Comparison of ENCODE assay signal across 8 cellular contexts in the genomic region with DNA sequence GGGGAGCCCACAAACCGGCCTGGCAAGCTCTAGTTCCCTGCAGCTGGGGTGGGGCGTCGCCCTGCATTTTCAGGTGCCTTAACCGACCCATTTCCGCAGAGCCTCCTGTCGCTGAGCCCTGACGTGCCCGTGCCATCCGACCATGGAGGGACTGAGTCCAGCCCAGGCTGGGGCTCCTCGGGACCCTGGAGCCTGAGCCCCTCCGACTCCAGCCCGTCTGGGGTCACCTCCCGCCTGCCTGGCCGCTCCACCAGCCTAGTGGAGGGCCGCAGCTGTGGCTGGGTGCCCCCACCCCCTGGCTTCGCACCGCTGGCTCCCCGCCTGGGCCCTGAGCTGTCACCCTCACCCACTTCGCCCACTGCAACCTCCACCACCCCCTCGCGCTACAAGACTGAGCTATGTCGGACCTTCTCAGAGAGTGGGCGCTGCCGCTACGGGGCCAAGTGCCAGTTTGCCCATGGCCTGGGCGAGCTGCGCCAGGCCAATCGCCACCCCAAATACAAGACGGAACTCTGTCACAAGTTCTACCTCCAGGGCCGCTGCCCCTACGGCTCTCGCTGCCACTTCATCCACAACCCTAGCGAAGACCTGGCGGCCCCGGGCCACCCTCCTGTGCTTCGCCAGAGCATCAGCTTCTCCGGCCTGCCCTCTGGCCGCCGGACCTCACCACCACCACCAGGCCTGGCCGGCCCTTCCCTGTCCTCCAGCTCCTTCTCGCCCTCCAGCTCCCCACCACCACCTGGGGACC. TPM values are rescaled to one million over a fixed set of nuclear protein-coding genes. Genes with fewer than 3 reads are reported as not detected.
DNase-seq lines count a peak whose midpoint lies in the region; FAIRE-seq and TF ChIP-seq lines count a peak whose summit lies in the region.

No MANE protein-coding gene starts in this region.

- TF ChIP-seq POLR2A in endothelial cell of umbilical vein (IDR thresholded peaks at IDR 0.05; ENCODE audit: low read depth, low read length) = no peak
- TF ChIP-seq POLR2A in vagina (IDR thresholded peaks at IDR 0.05) = peak in 1 of 2 donors; percentile 38

- H3K4me3 ChIP-seq in endothelial cell of umbilical vein (replicated peaks in 1 of 3; ENCODE audit: insufficient read depth in 1 of 3, low read depth in 1 of 3, low read length in 3 of 3) (peak overlapping the region; percentile 71 to 96 (median 88)), vagina (peak overlapping the region; percentile 97 to 98)

- peak; percentile 8 for FAIRE-seq in endothelial cell of umbilical vein (lab: Jason Lieb, UNC)

- intact Hi-C loops in endothelial cell of umbilical vein (cut with micrococcal nuclease) (no loop called here), vagina (cut with DNase I) (no loop called here)

- H2AFZ ChIP-seq in endothelial cell of umbilical vein (ENCODE audit: low read depth, low read length) = no peak overlapping the region

- H3K36me3 ChIP-seq in endothelial cell of umbilical vein (ENCODE audit: control insufficient read depth in 2 of 2, extremely low read depth in 1 of 2, insufficient read depth in 2 of 2, low read length in 2 of 2) (no peaks in the 10 kb centered on the region), vagina (peaks cover 6 to 23% of the 10 kb centered on the region in 2 donors)

- peak overlapping the region; percentile 92 for H3K9ac ChIP-seq in endothelial cell of umbilical vein (replicated peaks; ENCODE audit: extremely low read depth, insufficient read depth, low read length)

- no peaks in the 10 kb centered on the region for H3K9me1 ChIP-seq in endothelial cell of umbilical vein (replicated peaks; ENCODE audit: control insufficient read depth, extremely low read depth, insufficient read depth, low read length)

- CTCF ChIA-PET in endothelial cell of umbilical vein (lab: Charles Lee) = interaction anchor here (2.3 to 5.0 kb wide), 2 partner anchors 11 to 17 kb away, joined by 6 to 42 read pairs; a partner anchor contains a TSS

- BruUV-seq in endothelial cell of umbilical vein (replicated peaks; lab: Mats Ljungman, UMichigan) = no TSS peak

- POLR2A ChIA-PET in endothelial cell of umbilical vein (lab: Charles Lee) = interaction anchor here (0.7 to 2.4 kb wide), 3 partner anchors 10 to 28 kb away, joined by 3 to 10 read pairs (median 3); a partner anchor contains a TSS

- H3K79me2 ChIP-seq in endothelial cell of umbilical vein (ENCODE audit: control insufficient read depth, insufficient read depth, low read length) = peaks cover 22% of the 10 kb centered on the region

- DNase-seq in NK-92 treated with Interleukin-12 subunit alpha and Interleukin-12 subunit beta, amount 100 ng/mL, for 24 hours (lab: John Stamatoyannopoulos, UW) = peak; percentile 61
- DNase-seq in NK-92 (lab: John Stamatoyannopoulos, UW; ENCODE audit: unreplicated experiment) (no peak), endothelial cell of umbilical vein (ENCODE audit: low read depth, low spot score) (no peak), myocyte (ENCODE audit: low read depth) (peak; percentile 52), vagina (ENCODE audit: extremely low spot score in 2 of 2) (no peak), NCI-H69 (lab: John Stamatoyannopoulos, UW) (no peak), NCI-H1436 (lab: John Stamatoyannopoulos, UW) (no peak)
- peak; percentile 61 to 63 for DNase-seq in activated CD4-positive, alpha-beta T cell treated with anti-CD3 and anti-CD28 coated beads, Interleukin-2, amount 50 U/mL, for 48 hours

- H3K27me3 ChIP-seq in endothelial cell of umbilical vein (ENCODE audit: control insufficient read depth in 2 of 2, insufficient read depth in 2 of 2, low read length in 2 of 2) (no peaks in the 10 kb centered on the region), vagina (no peaks in the 10 kb centered on the region)

- no peaks in the 10 kb centered on the region for H3K9me3 ChIP-seq in endothelial cell of umbilical vein (replicated peaks; ENCODE audit: control insufficient read depth, insufficient read depth, low read length)
- H3K9me3 ChIP-seq in vagina = no peaks in the 10 kb centered on the region

- H4K20me1 ChIP-seq in endothelial cell of umbilical vein (replicated peaks; ENCODE audit: control insufficient read depth, extremely low read depth, insufficient read depth, low read length) = no peaks in the 10 kb centered on the region

- dilution Hi-C loops in endothelial cell of umbilical vein (cut with MboI; ENCODE audit: extremely low pct_ligation_motif_present, low sequenced_read_pairs) = no loop called here

- peak overlapping the region; percentile 83 for H3K27ac ChIP-seq in endothelial cell of umbilical vein (ENCODE audit: insufficient read depth, low read depth, low read length)
- H3K27ac ChIP-seq in vagina = peak overlapping the region; percentile 100

- H3K4me1 ChIP-seq in endothelial cell of umbilical vein (ENCODE audit: control insufficient read depth, extremely low read depth, insufficient read depth, low read length) (peaks cover 52% of the 10 kb centered on the region), vagina (peaks cover 46% of the 10 kb centered on the region)

- TF ChIP-seq CTCF in endothelial cell of umbilical vein (IDR thresholded peaks at IDR 0.05; ENCODE audit: extremely low read depth in 1 of 2, insufficient read depth in 1 of 2, low read depth in 1 of 2, low read length in 2 of 2) (no peak), vagina (IDR thresholded peaks at IDR 0.05) (no peak)

- H3K4me2 ChIP-seq in endothelial cell of umbilical vein (ENCODE audit: insufficient read depth, low read length) = peak overlapping the region; percentile 83

TF ChIP-seq in endothelial cell of umbilical vein, 7 proteins besides CTCF, POLR2A, EP300 and RAD21 (continues in another document):
- TF ChIP-seq GATA2 (IDR thresholded peaks at IDR 0.05; ENCODE audit: insufficient read depth, insufficient read length, low read depth, low read length) = no peak
- TF ChIP-seq EZH2 (IDR thresholded peaks at IDR 0.05; ENCODE audit: borderline replicate concordance, low read depth, low read length, severe bottlenecking) = no peak
- TF ChIP-seq JUN (IDR thresholded peaks at IDR 0.05; ENCODE audit: borderline replicate concordance, insufficient read depth, insufficient read length, low read depth) = no peak

RNA-seq across cellular contexts. Expression of a gene that starts 1.2 kb away (rescaled TPM):
- total RNA-seq in endothelial cell of umbilical vein (12.2 and 26.5 TPM in 2 replicates), myocyte (6.8 and 7.3 TPM in 2 replicates), vagina (631 TPM)
- polyA plus RNA-seq in endothelial cell of umbilical vein = 16.3 and 21.7 TPM in 2 replicates
- 12.3 and 22.8 TPM in 2 replicates for polyA plus RNA-seq in endothelial cell of umbilical vein (2011; cell fraction: cytosol; rRNA removed)
- polyA plus RNA-seq in endothelial cell of umbilical vein (2011; cell fraction: nucleus; rRNA removed) = 50.1 and 58.2 TPM in 2 replicates
- 22.6 and 23.7 TPM in 2 replicates for polyA plus RNA-seq in endothelial cell of umbilical vein (2012)
- polyA minus RNA-seq in endothelial cell of umbilical vein = 5.3 and 6.6 TPM in 2 replicates
- 25.8 TPM for polyA minus RNA-seq in endothelial cell of umbilical vein (2011; cell fraction: cytosol; rRNA and poly(A)+ RNA removed)
- 25.1 and 59.1 TPM in 2 replicates for polyA minus RNA-seq in endothelial cell of umbilical vein (2011; cell fraction: nucleus; rRNA and poly(A)+ RNA removed)
- 13.3 TPM for polyA plus RNA-seq in myocyte (2012)

RNA-seq across cellular contexts. Expression of a gene that starts 4.7 kb away (rescaled TPM):
- total RNA-seq in endothelial cell of umbilical vein (74.1 TPM in 2 replicates), myocyte (14.3 and 20.6 TPM in 2 replicates), vagina (18.9 TPM)
- 26.4 and 44.7 TPM in 2 replicates for polyA plus RNA-seq in endothelial cell of umbilical vein
- 11.2 and 15.0 TPM in 2 replicates for polyA plus RNA-seq in endothelial cell of umbilical vein (2011; cell fraction: cytosol; rRNA removed)
- 139 and 169 TPM in 2 replicates for polyA plus RNA-seq in endothelial cell of umbilical vein (2011; cell fraction: nucleus; rRNA removed)
- 45.2 and 49.3 TPM in 2 replicates for polyA plus RNA-seq in endothelial cell of umbilical vein (2012)
- polyA minus RNA-seq in endothelial cell of umbilical vein = 33.5 and 45.4 TPM in 2 replicates
- 13.7 TPM for polyA minus RNA-seq in endothelial cell of umbilical vein (2011; cell fraction: cytosol; rRNA and poly(A)+ RNA removed)
- polyA minus RNA-seq in endothelial cell of umbilical vein (2011; cell fraction: nucleus; rRNA and poly(A)+ RNA removed) = 66.6 and 89.2 TPM in 2 replicates
- polyA plus RNA-seq in myocyte (2012) = 44.0 TPM

RNA-seq across cellular contexts. Expression of a gene that starts 16.6 kb away (rescaled TPM):
- 24.7 and 25.5 TPM in 2 replicates for total RNA-seq in endothelial cell of umbilical vein
- polyA plus RNA-seq in endothelial cell of umbilical vein = 50.4 and 60.3 TPM in 2 replicates
- polyA plus RNA-seq in endothelial cell of umbilical vein (2011; cell fraction: cytosol; rRNA removed) = 39.9 and 44.7 TPM in 2 replicates
- polyA plus RNA-seq in endothelial cell of umbilical vein (2011; cell fraction: nucleus; rRNA removed) = 11.8 and 14.2 TPM in 2 replicates
- polyA plus RNA-seq in endothelial cell of umbilical vein (2012) = 19.4 and 19.7 TPM in 2 replicates
- polyA minus RNA-seq in endothelial cell of umbilical vein = 26.4 and 28.5 TPM in 2 replicates
- 23.8 TPM for polyA minus RNA-seq in endothelial cell of umbilical vein (2011; cell fraction: cytosol; rRNA and poly(A)+ RNA removed)
- 6.3 and 6.7 TPM in 2 replicates for polyA minus RNA-seq in endothelial cell of umbilical vein (2011; cell fraction: nucleus; rRNA and poly(A)+ RNA removed)
- total RNA-seq in myocyte = 28.1 and 29.3 TPM in 2 replicates
- polyA plus RNA-seq in myocyte (2012) = 24.7 TPM
- 37.8 TPM for total RNA-seq in vagina

RNA-seq across cellular contexts. Expression of a gene that starts 16.9 kb away (rescaled TPM):
- total RNA-seq in endothelial cell of umbilical vein (53.6 and 55.1 TPM in 2 replicates), myocyte (37.0 and 39.1 TPM in 2 replicates), vagina (70.2 TPM)
- 77.9 and 90.8 TPM in 2 replicates for polyA plus RNA-seq in endothelial cell of umbilical vein
- polyA plus RNA-seq in endothelial cell of umbilical vein (2011; cell fraction: cytosol; rRNA removed) = 60.4 and 68.7 TPM in 2 replicates
- polyA plus RNA-seq in endothelial cell of umbilical vein (2011; cell fraction: nucleus; rRNA removed) = 69.9 and 95.5 TPM in 2 replicates
- polyA plus RNA-seq in endothelial cell of umbilical vein (2012) = 53.1 and 63.8 TPM in 2 replicates
- polyA minus RNA-seq in endothelial cell of umbilical vein = 41.9 and 56.6 TPM in 2 replicates
- polyA minus RNA-seq in endothelial cell of umbilical vein (2011; cell fraction: cytosol; rRNA and poly(A)+ RNA removed) = 43.6 TPM
- polyA minus RNA-seq in endothelial cell of umbilical vein (2011; cell fraction: nucleus; rRNA and poly(A)+ RNA removed) = 27.1 and 44.7 TPM in 2 replicates
- 57.4 TPM for polyA plus RNA-seq in myocyte (2012)

RNA-seq across cellular contexts. Expression of a gene that starts 27.9 kb away (rescaled TPM):
- total RNA-seq in endothelial cell of umbilical vein (1,735 and 1,768 TPM in 2 replicates), myocyte (129 and 130 TPM in 2 replicates), vagina (3,724 TPM)
- polyA plus RNA-seq in endothelial cell of umbilical vein = 5,244 and 6,084 TPM in 2 replicates
- polyA plus RNA-seq in endothelial cell of umbilical vein (2011; cell fraction: cytosol; rRNA removed) = 4,318 and 4,415 TPM in 2 replicates
- 1,293 and 1,668 TPM in 2 replicates for polyA plus RNA-seq in endothelial cell of umbilical vein (2011; cell fraction: nucleus; rRNA removed)
- 2,527 and 3,042 TPM in 2 replicates for polyA plus RNA-seq in endothelial cell of umbilical vein (2012)
- 1,532 and 1,667 TPM in 2 replicates for polyA minus RNA-seq in endothelial cell of umbilical vein
- polyA minus RNA-seq in endothelial cell of umbilical vein (2011; cell fraction: cytosol; rRNA and poly(A)+ RNA removed) = 2,450 TPM
- polyA minus RNA-seq in endothelial cell of umbilical vein (2011; cell fraction: nucleus; rRNA and poly(A)+ RNA removed) = 213 and 283 TPM in 2 replicates
- 2,078 TPM for polyA plus RNA-seq in myocyte (2012)

Comparison
In these comparisons a context has a peak if more than half of its experiments do, and no peak if none do; other contexts are left out.
1. DNase-seq: peak in NK-92 treated with Interleukin-12 subunit alpha and Interleukin-12 subunit beta, amount 100 ng/mL, for 24 hours (single experiment), activated CD4-positive, alpha-beta T cell treated with anti-CD3 and anti-CD28 coated beads, Interleukin-2, amount 50 U/mL, for 48 hours (2 of 2) and myocyte (single experiment); none in NK-92 (single experiment), endothelial cell of umbilical vein (single experiment), vagina (0 of 2), NCI-H69 (single experiment) and NCI-H1436 (single experiment).
2. RNA of a gene that starts 1.2 kb away (total RNA-seq): 631 TPM in vagina (single experiment); 12.2 to 26.5 TPM in endothelial cell of umbilical vein and 6.8 to 7.3 TPM in myocyte; every median in the first group is over 10 times any median in the second.